In the genomic region with DNA sequence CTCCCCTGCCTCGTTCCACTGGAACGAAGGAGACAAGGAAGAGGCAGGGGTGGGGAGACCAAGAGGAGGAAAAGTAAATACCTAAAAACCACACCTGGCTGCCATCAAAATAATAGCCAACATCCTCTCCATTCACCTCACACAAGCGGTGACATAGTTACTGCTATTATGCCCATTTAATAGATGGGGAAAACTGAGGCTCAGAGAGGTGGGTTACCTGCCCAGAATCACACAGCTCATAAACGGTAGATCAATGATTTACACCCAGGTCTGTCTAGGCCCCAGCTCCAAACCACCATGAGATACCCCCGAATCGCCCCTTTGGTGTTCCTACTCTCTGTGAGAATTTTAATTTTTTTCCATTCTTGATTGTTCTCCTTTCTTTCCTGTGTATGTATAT, we compare ENCODE assay signal across 32 cellular contexts.
"Had no signal": no experiment of that assay in that cellular context is flagged by ENCODE, and none has a peak within 500 bp of the region (broad histone marks: within the 10 kb centered on the region; RNA-seq: fewer than 3 reads in every experiment).

No MANE protein-coding gene starts in this region.

- H3K36me3 ChIP-seq: neutrophil, ovary, spleen, suprapubic skin, tibial artery, transverse colon, upper lobe of right lung, uterus had no signal

- H3K9ac ChIP-seq: parathyroid adenoma had no signal

- H3K79me2 ChIP-seq: parathyroid adenoma had no signal

- H3K9me3 ChIP-seq: neutrophil, ovary, psoas muscle, spleen, suprapubic skin, testis, tibial artery, transverse colon, upper lobe of right lung, uterus had no signal

- H3K4me2 ChIP-seq: smooth muscle cell had no signal

- H2AFZ ChIP-seq: parathyroid adenoma had no signal

- H3K27me3 ChIP-seq: ovary, testis, uterus had no signal

- H3K36me3 Mint-ChIP-seq: natural killer cell; stimulated activated memory B cell treated with anti-CD40 and anti-IgM and Interleukin-4, amounts not matched to agents 10 μg/mL and 1 μg/mL and 100 μg/mL, for 72 hours; type B pancreatic cell had no signal

- H3K4me1 Mint-ChIP-seq: natural killer cell; stimulated activated memory B cell treated with anti-CD40 and anti-IgM and Interleukin-4, amounts not matched to agents 10 μg/mL and 1 μg/mL and 100 μg/mL, for 72 hours; stimulated activated naive CD8-positive, alpha-beta T cell treated with anti-CD3 and anti-CD28 coated beads, Interleukin-15, amount 100 ng/mL, for 72 hours had no signal

- H3K27ac Mint-ChIP-seq: naive thymus-derived CD4-positive, alpha-beta T cell; natural killer cell; nephron; progenitor cell of endocrine pancreas; stimulated activated memory B cell treated with anti-CD40 and anti-IgM and Interleukin-4, amounts not matched to agents 10 μg/mL and 1 μg/mL and 100 μg/mL, for 72 hours; stimulated activated naive CD8-positive, alpha-beta T cell treated with anti-CD3 and anti-CD28 coated beads, Interleukin-15, amount 100 ng/mL, for 72 hours; type B pancreatic cell had no signal

- DNase-seq: naive thymus-derived CD4-positive, alpha-beta T cell; natural killer cell; nucleus accumbens; ovary; posterior cingulate gyrus; psoas muscle; right cardiac atrium; spleen; stimulated activated CD4-positive, alpha-beta T cell treated with anti-CD3 and anti-CD28 coated beads, Interleukin-12 subunit alpha, Interleukin-12 subunit beta, amount 100 ng/mL, for 4 hours; stimulated activated CD4-positive, alpha-beta T cell treated with anti-CD3 and anti-CD28 coated beads, Interleukin-1b, Interleukin-23, amount 100 ng/mL, for 48 hours; stimulated activated CD4-positive, alpha-beta T cell treated with anti-CD3 and anti-CD28 coated beads, Interleukin-4, amount 100 ng/mL, for 1 hour; stimulated activated CD4-positive, alpha-beta T cell treated with anti-CD3 and anti-CD28 coated beads, Interleukin-4, amount 100 ng/mL, for 4 hours; stimulated activated CD8-positive, alpha-beta memory T cell treated with anti-CD3 and anti-CD28 coated beads, Interleukin-4, amount 100 ng/mL, for 48 hours; stimulated activated naive CD4-positive, alpha-beta T cell; stimulated activated naive CD8-positive, alpha-beta T cell treated with anti-CD3 and anti-CD28 coated beads, Interleukin-15, amount 100 ng/mL, for 72 hours; stimulated activated naive CD8-positive, alpha-beta T cell treated with anti-CD3 and anti-CD28 coated beads, Interleukin-15, Interleukin-2, amounts not matched to agents 100 U/mL and 50 U/mL, for 24 hours; substantia nigra; testis; tibial artery; transverse colon; upper lobe of right lung; uterus had no signal

- H3K4me3 ChIP-seq: ovary, psoas muscle, skin epidermis, smooth muscle cell, spleen, suprapubic skin, testis, tibial artery, transverse colon, upper lobe of right lung, uterus had no signal

- H3K4me1 ChIP-seq: parathyroid adenoma, psoas muscle, spleen, testis, tibial artery, transverse colon, upper lobe of right lung, uterus had no signal

- ATAC-seq: naive thymus-derived CD4-positive, alpha-beta T cell; natural killer cell; psoas muscle; right cardiac atrium; sciatic nerve; stimulated activated memory B cell treated with anti-CD40 and anti-IgM and Interleukin-4, amounts not matched to agents 10 μg/mL and 1 μg/mL and 100 μg/mL, for 72 hours; stimulated activated naive CD8-positive, alpha-beta T cell treated with anti-CD3 and anti-CD28 coated beads, Interleukin-15, amount 100 ng/mL, for 72 hours; stimulated activated naive CD8-positive, alpha-beta T cell treated with anti-CD3 and anti-CD28 coated beads, Interleukin-15, Interleukin-2, amounts not matched to agents 100 U/mL and 50 U/mL, for 24 hours; upper lobe of right lung had no signal

- H3K9me3 Mint-ChIP-seq: natural killer cell; nephron; stimulated activated naive CD8-positive, alpha-beta T cell treated with anti-CD3 and anti-CD28 coated beads, Interleukin-15, amount 100 ng/mL, for 72 hours; type B pancreatic cell had no signal

- H3K4me3 Mint-ChIP-seq: naive thymus-derived CD4-positive, alpha-beta T cell; natural killer cell; nephron; stimulated activated memory B cell treated with anti-CD40 and anti-IgM and Interleukin-4, amounts not matched to agents 10 μg/mL and 1 μg/mL and 100 μg/mL, for 72 hours; stimulated activated naive CD8-positive, alpha-beta T cell treated with anti-CD3 and anti-CD28 coated beads, Interleukin-15, amount 100 ng/mL, for 72 hours; type B pancreatic cell had no signal

- H3K27ac ChIP-seq: neutrophil, ovary, parathyroid adenoma, psoas muscle, skin epidermis, spleen, suprapubic skin, testis, tibial artery, transverse colon, upper lobe of right lung, uterus had no signal
